Comparison of ENCODE assay signal across 15 cellular contexts in genomic region chr14:51554339-51554920, GRCh38.
DNase-seq lines count a peak whose midpoint lies in the region; ATAC-seq and TF ChIP-seq lines count a peak whose summit lies in the region.
"Had no signal": no experiment of that assay in that cellular context is flagged by ENCODE, and none has a peak within 500 bp of the region (broad histone marks: within the 10 kb centered on the region; RNA-seq: fewer than 3 reads in every experiment).

No MANE protein-coding gene starts in this region.

- H3K4me3 ChIP-seq in AG09309 (ENCODE audit: control insufficient read depth, low read depth, low read length) (no peak overlapping the region), astrocyte of the spinal cord (ENCODE audit: low read depth, low read length) (no peak overlapping the region)
- H3K4me3 ChIP-seq: gastrocnemius medialis, left ventricle myocardium inferior had no signal

- no peak overlapping the region for H3K27ac Mint-ChIP-seq in activated naive CD4-positive, alpha-beta T cell treated with anti-CD3 and anti-CD28 coated beads, Interleukin-2, amount 50 U/mL, for 72 hours
- H3K27ac Mint-ChIP-seq: activated T-helper 1 cell treated with anti-CD3 and anti-CD28 coated beads, Interleukin-12 subunit alpha, Interleukin-12 subunit beta, Interleukin-2, Interleukin-4 antibody, amounts not matched to agents 30 ng/mL and 10 ng/mL and 1 ng/mL, durations not matched to agents 14 hours and 24 hours and 36 hours; CD4-positive, alpha-beta T cell had no signal

- no peaks in the 10 kb centered on the region for H3K9me3 Mint-ChIP-seq in activated naive CD4-positive, alpha-beta T cell treated with anti-CD3 and anti-CD28 coated beads, Interleukin-2, amount 50 U/mL, for 72 hours
- H3K9me3 Mint-ChIP-seq: activated T-helper 1 cell treated with anti-CD3 and anti-CD28 coated beads, Interleukin-12 subunit alpha, Interleukin-12 subunit beta, Interleukin-2, Interleukin-4 antibody, amounts not matched to agents 30 ng/mL and 10 ng/mL and 1 ng/mL, durations not matched to agents 14 hours and 24 hours and 36 hours; CD4-positive, alpha-beta T cell; central memory CD8-positive, alpha-beta T cell had no signal

- ATAC-seq in HG03378 (IDR thresholded peaks at IDR 0.05; ENCODE audit: unreplicated experiment) (no peak), HG03469 (IDR thresholded peaks at IDR 0.05; ENCODE audit: unreplicated experiment) (no peak)
- no peak for ATAC-seq in activated naive CD4-positive, alpha-beta T cell treated with anti-CD3 and anti-CD28 coated beads, Interleukin-2, amount 50 U/mL, for 72 hours
- ATAC-seq: activated CD4-positive, CD25-positive, alpha-beta regulatory T cell treated with anti-CD3 and anti-CD28 coated beads, Interleukin-2, amount 50 U/mL, for 24 hours; gastrocnemius medialis had no signal

- in situ Hi-C loops in astrocyte of the spinal cord (cut with HindIII; ENCODE audit: low sequenced_read_pairs), result no loop called here

- TF ChIP-seq CTCF in AG09309 (IDR thresholded peaks at IDR 0.05; ENCODE audit: control insufficient read depth, insufficient read depth, low read depth, low read length, missing control alignments), result no peak
- TF ChIP-seq CTCF in astrocyte of the spinal cord (IDR thresholded peaks at IDR 0.05; ENCODE audit: low read depth, low read length), result no peak

- DNase-seq in AG09309 (ENCODE audit: low read depth) (peak; percentile 73), LHCN-M2 (ENCODE audit: low read depth) (peak; percentile 97), astrocyte of the spinal cord (ENCODE audit: low read depth, low spot score) (peak; percentile 84), kidney glomerular epithelial cell (lab: John Stamatoyannopoulos, UW) (peak; percentile 85), HuH-7 (ENCODE audit: low spot score) (no peak)
- no peak for DNase-seq in activated naive CD4-positive, alpha-beta T cell treated with anti-CD3 and anti-CD28 coated beads, Interleukin-2, amount 50 U/mL, for 72 hours (ENCODE audit: low spot score in 2 of 2)
- DNase-seq: CD4-positive, alpha-beta T cell; gastrocnemius medialis; left ventricle myocardium inferior; nucleus accumbens had no signal

- no peaks in the 10 kb centered on the region for H3K36me3 Mint-ChIP-seq in activated naive CD4-positive, alpha-beta T cell treated with anti-CD3 and anti-CD28 coated beads, Interleukin-2, amount 50 U/mL, for 72 hours

Comparison
In these comparisons a context has a peak if more than half of its experiments do, and no peak if none do; other contexts are left out.
1. DNase-seq: peak in AG09309 (single experiment), LHCN-M2 (single experiment), astrocyte of the spinal cord (single experiment) and kidney glomerular epithelial cell (single experiment); none in HuH-7 (single experiment) and activated naive CD4-positive, alpha-beta T cell treated with anti-CD3 and anti-CD28 coated beads, Interleukin-2, amount 50 U/mL, for 72 hours (0 of 2).